Comparison of ENCODE assay signal across 8 cellular contexts in the genomic region with DNA sequence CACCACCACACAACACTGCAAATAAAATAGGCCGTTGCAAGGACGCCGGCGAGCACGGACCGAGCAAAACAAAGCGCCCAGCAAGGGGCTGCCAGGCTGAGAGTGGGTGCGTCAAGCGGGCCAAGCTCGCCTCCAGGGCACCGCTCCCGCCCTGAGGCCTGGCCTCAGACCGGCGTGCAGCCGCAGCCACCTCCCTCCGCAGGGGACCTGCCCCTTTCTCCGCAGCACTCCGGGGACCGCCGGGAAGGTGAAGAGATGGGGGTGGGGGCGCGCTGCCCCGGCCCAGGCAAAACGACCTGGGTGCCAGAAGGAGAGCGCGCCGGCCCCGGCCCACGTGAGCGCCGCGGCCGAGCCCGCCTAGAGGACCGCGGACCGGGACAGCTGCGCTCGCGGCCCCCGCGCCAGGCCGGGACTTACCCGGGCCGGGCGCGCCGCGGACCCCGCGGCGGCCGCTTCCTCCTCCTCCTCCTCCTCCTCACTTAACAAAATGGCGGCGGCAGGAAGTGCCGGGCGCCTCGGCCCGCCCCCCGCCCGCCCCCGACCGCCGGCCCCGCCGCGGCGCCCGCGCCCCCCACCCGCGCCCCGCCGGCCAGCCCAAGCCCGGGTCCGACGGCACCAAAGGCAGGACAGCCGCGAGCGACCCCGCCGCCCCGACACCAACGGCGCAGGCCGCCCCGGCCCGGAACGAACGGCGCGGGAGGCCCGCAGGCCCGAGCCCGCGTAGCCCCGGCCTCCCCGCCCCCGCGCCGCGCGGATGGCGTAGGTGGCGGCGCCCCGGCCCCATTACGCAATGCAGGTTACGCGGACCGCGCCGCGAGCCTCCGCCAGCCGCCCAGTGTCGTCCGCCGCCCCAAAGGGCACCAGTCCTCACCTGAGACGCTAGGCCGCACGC. TPM values are rescaled to one million over a fixed set of nuclear protein-coding genes. Genes with fewer than 3 reads are reported as not detected.
DNase-seq lines count a peak whose midpoint lies in the region; ATAC-seq and TF ChIP-seq lines count a peak whose summit lies in the region.

No MANE protein-coding gene starts in this region.

- TF ChIP-seq CTCF in GM13977 (IDR thresholded peaks at IDR 0.05; ENCODE audit: extremely low read depth, insufficient read depth, missing control alignments) = no peak

- peaks cover 0 to 6% of the 10 kb centered on the region in 2 donors for H3K4me1 ChIP-seq in esophagus (ENCODE audit: control insufficient read depth in 2 of 2, insufficient read depth in 2 of 2, low read length in 1 of 2)
- peaks cover 35 to 37% of the 10 kb centered on the region in 2 donors for H3K4me1 ChIP-seq in naive thymus-derived CD4-positive, alpha-beta T cell (ENCODE audit: control insufficient read depth in 2 of 2, insufficient read depth in 2 of 2, low read length in 2 of 2)

- peak overlapping the region; percentile 88 to 93 for H3K4me3 ChIP-seq in esophagus (ENCODE audit: low read depth in 1 of 2, low read length in 2 of 2)
- peak overlapping the region; percentile 79 for H3K4me3 ChIP-seq in naive thymus-derived CD4-positive, alpha-beta T cell (ENCODE audit: low read length)

- POLR2A ChIA-PET in naive thymus-derived CD4-positive, alpha-beta T cell (lab: Charles Lee) = interaction anchor here (0.7 to 4.5 kb wide), 6 partner anchors 15 to 504 kb away, joined by 3 to 35 read pairs (median 6); a partner anchor contains a TSS

- peak overlapping the region; percentile 85 to 97 (median 94) for H3K27ac Mint-ChIP-seq in naive thymus-derived CD4-positive, alpha-beta T cell

- intact Hi-C loops in naive thymus-derived CD4-positive, alpha-beta T cell (cut with micrococcal nuclease) = loop anchor here (1.0 to 5.0 kb wide), 10 partner anchors 34 to 225 kb away; a partner anchor contains a TSS

- H3K27me3 ChIP-seq in esophagus (ENCODE audit: control insufficient read depth in 1 of 2, insufficient read depth in 2 of 2, low read length in 2 of 2) = no peaks in the 10 kb centered on the region
- no peaks in the 10 kb centered on the region for H3K27me3 ChIP-seq in naive thymus-derived CD4-positive, alpha-beta T cell (ENCODE audit: control insufficient read depth in 2 of 2, insufficient read depth in 2 of 2, low read length in 2 of 2)

- peak overlapping the region; percentile 93 to 98 (median 95) for H3K4me3 Mint-ChIP-seq in naive thymus-derived CD4-positive, alpha-beta T cell

- H3K36me3 Mint-ChIP-seq in naive thymus-derived CD4-positive, alpha-beta T cell = peaks cover 0 to 7% (median 0%) of the 10 kb centered on the region in 5 donors

- H3K27me3 Mint-ChIP-seq in naive thymus-derived CD4-positive, alpha-beta T cell = no peaks in the 10 kb centered on the region

- H3K27ac ChIP-seq in esophagus (ENCODE audit: low read depth in 2 of 2, low read length in 1 of 2) = peak overlapping the region; percentile 99 to 100
- peak overlapping the region; percentile 91 for H3K27ac ChIP-seq in naive thymus-derived CD4-positive, alpha-beta T cell (ENCODE audit: low read depth, low read length)

- peak; percentile 85 for DNase-seq in GM13977 (ENCODE audit: low spot score)
- peak; percentile 48 for DNase-seq in NOMO-1 treated with DMSO at 0.1 percent for 48 hours (lab: John Stamatoyannopoulos, UW; ENCODE audit: unreplicated experiment)
- peak; percentile 71 for DNase-seq in activated T-cell treated with anti-CD3 and anti-CD28 coated beads for 48 hours (ENCODE audit: low read depth)
- DNase-seq in naive thymus-derived CD4-positive, alpha-beta T cell = peak; percentile 48 to 78 (median 63)
- DNase-seq in stimulated activated naive CD4-positive, alpha-beta T cell (lab: John Stamatoyannopoulos, UW) = peak; percentile 49 to 75 (median 64)
- no peak for DNase-seq in KG1 (lab: John Stamatoyannopoulos, UW)

- CTCF ChIA-PET in naive thymus-derived CD4-positive, alpha-beta T cell (lab: Charles Lee) = interaction anchor here (0.9 kb wide), 1 partner anchor 87 kb away, joined by 3 read pairs; a partner anchor contains a TSS

- in situ Hi-C loops in GM13977 (cut with MboI; ENCODE audit: low pct_unique_long_range_greater_than_20kb, low sequenced_read_pairs, unreplicated experiment) = no loop called here

- H3K4me1 Mint-ChIP-seq in naive thymus-derived CD4-positive, alpha-beta T cell = peaks cover 39 to 60% (median 55%) of the 10 kb centered on the region in 7 donors

- peak; percentile 40 for ATAC-seq in HG02642 (IDR thresholded peaks at IDR 0.05; ENCODE audit: poor library complexity, unreplicated experiment)
- ATAC-seq in naive thymus-derived CD4-positive, alpha-beta T cell = peak; percentile 72

- H3K36me3 ChIP-seq in esophagus (ENCODE audit: control insufficient read depth in 2 of 2, insufficient read depth in 2 of 2, low read length in 1 of 2) = no peaks in the 10 kb centered on the region
- H3K36me3 ChIP-seq in naive thymus-derived CD4-positive, alpha-beta T cell (ENCODE audit: control insufficient read depth in 2 of 3, insufficient read depth in 3 of 3, low read length in 3 of 3) = peaks cover 0 to 4% (median 0%) of the 10 kb centered on the region in 3 experiments

- 0 to 1% methylated on average over 49 to 122 of the region's 122 CpGs for WGBS in esophagus, 2 donors

- H3K9me3 Mint-ChIP-seq in naive thymus-derived CD4-positive, alpha-beta T cell = peaks cover 0 to 7% (median 0%) of the 10 kb centered on the region in 11 donors

- no peaks in the 10 kb centered on the region for H3K9me3 ChIP-seq in esophagus (ENCODE audit: control insufficient read depth in 2 of 2, insufficient read depth in 1 of 2, low read depth in 1 of 2, low read length in 1 of 2)
- H3K9me3 ChIP-seq in naive thymus-derived CD4-positive, alpha-beta T cell (ENCODE audit: control insufficient read depth in 2 of 3, low read length in 3 of 3) = no peaks in the 10 kb centered on the region

RNA-seq across cellular contexts. Expression of a gene that starts 0.7 kb away (rescaled TPM):
- 10 to 100 TPM; 13.9 to 27.4 TPM for polyA plus RNA-seq in esophagus
- 100 to 1,000 TPM; 104 to 168 (median 128) TPM for total RNA-seq in naive thymus-derived CD4-positive, alpha-beta T cell
- polyA plus RNA-seq in naive thymus-derived CD4-positive, alpha-beta T cell = 10 to 100 TPM; 10.5 to 19.8 TPM

RNA-seq across cellular contexts. Expression of a gene that starts 47.9 kb away (rescaled TPM):
- polyA plus RNA-seq in esophagus = 10 to 100 TPM; 13.1 to 15.0 TPM
- 10 to 100 TPM; 60.0 to 81.2 (median 80.2) TPM for total RNA-seq in naive thymus-derived CD4-positive, alpha-beta T cell
- polyA plus RNA-seq in naive thymus-derived CD4-positive, alpha-beta T cell = 10 to 100 TPM; 11.9 to 21.1 TPM
